21 cellular contexts compared by ENCODE assay signal in genomic region chr13:38366954-38367645, GRCh38. TPM values are rescaled to one million over a fixed set of nuclear protein-coding genes. Genes with fewer than 3 reads are reported as not detected.
DNase-seq lines count a peak whose midpoint lies in the region; ATAC-seq lines count a peak whose summit lies in the region.
"Had no signal": no experiment of that assay in that cellular context is flagged by ENCODE, and none has a peak within 500 bp of the region (broad histone marks: within the 10 kb centered on the region; RNA-seq: fewer than 3 reads in every experiment).

No MANE protein-coding gene starts in this region.

- H3K9me3 Mint-ChIP-seq in activated naive CD4-positive, alpha-beta T cell treated with anti-CD3 and anti-CD28 coated beads, Interleukin-2, amount 50 U/mL, for 72 hours, result no peaks in the 10 kb centered on the region
- H3K9me3 Mint-ChIP-seq: activated CD4-positive, alpha-beta memory T cell treated with anti-CD3 and anti-CD28 coated beads, Interleukin-2, amount 10 ng/mL, durations not matched to agents 7 days and 5 days had no signal

- no peak overlapping the region for H3K27ac Mint-ChIP-seq in activated naive CD4-positive, alpha-beta T cell treated with anti-CD3 and anti-CD28 coated beads, Interleukin-2, amount 50 U/mL, for 72 hours
- H3K27ac Mint-ChIP-seq: activated CD4-positive, alpha-beta memory T cell treated with anti-CD3 and anti-CD28 coated beads, Interleukin-2, amount 10 ng/mL, durations not matched to agents 7 days and 5 days; naive thymus-derived CD4-positive, alpha-beta T cell had no signal

- H3K36me3 Mint-ChIP-seq in activated naive CD4-positive, alpha-beta T cell treated with anti-CD3 and anti-CD28 coated beads, Interleukin-2, amount 50 U/mL, for 72 hours, result peaks cover 0 to 7% of the 10 kb centered on the region in 2 donors

- ATAC-seq in GM19351 (IDR thresholded peaks at IDR 0.05; ENCODE audit: unreplicated experiment), result peak; percentile 53
- ATAC-seq in activated naive CD4-positive, alpha-beta T cell treated with anti-CD3 and anti-CD28 coated beads, Interleukin-2, amount 50 U/mL, for 72 hours, result no peak
- ATAC-seq: body of pancreas; heart right ventricle; left lobe of liver; naive thymus-derived CD4-positive, alpha-beta T cell; psoas muscle had no signal

- H3K27ac ChIP-seq in epithelial cell of prostate, result peak overlapping the region; percentile 51
- H3K27ac ChIP-seq: body of pancreas, heart right ventricle, psoas muscle, thyroid gland had no signal

- peak; percentile 41 for DNase-seq in AG08395 (ENCODE audit: low spot score)
- DNase-seq in NCI-H69 (lab: John Stamatoyannopoulos, UW), result peak; percentile 20
- DNase-seq in epithelial cell of prostate (ENCODE audit: low read depth, low spot score), result peak; percentile 52
- DNase-seq in NCI-H187 (lab: John Stamatoyannopoulos, UW), result no peak
- DNase-seq in stimulated activated CD4-positive, alpha-beta T cell treated with anti-CD3 and anti-CD28 coated beads, Interleukin-15, amount 100 ng/mL, for 24 hours, result no peak
- no peak for DNase-seq in NCI-H2196 (lab: John Stamatoyannopoulos, UW; ENCODE audit: unreplicated experiment)
- no peak for DNase-seq in activated naive CD4-positive, alpha-beta T cell treated with anti-CD3 and anti-CD28 coated beads, Interleukin-2, amount 50 U/mL, for 72 hours (ENCODE audit: low spot score in 2 of 2)
- DNase-seq: activated CD4-positive, alpha-beta memory T cell treated with anti-CD3 and anti-CD28 coated beads, Interleukin-2, amount 10 ng/mL, durations not matched to agents 7 days and 5 days; activated effector memory CD4-positive, alpha-beta T cell treated with Interleukin-2 at 50 U/mL for 16 hours; body of pancreas; DMS153; heart right ventricle; Karpas-422; naive thymus-derived CD4-positive, alpha-beta T cell; NCI-H187 treated with DMSO at 0.1 percent for 48 hours; psoas muscle; SIG-M5; T1000; thyroid gland had no signal

RNA-seq across cellular contexts. Expression of gene UFM1, which starts 17.4 kb away (rescaled TPM):
- 10 to 100 TPM; 43.7 to 46.2 TPM for total RNA-seq in activated naive CD4-positive, alpha-beta T cell treated with anti-CD3 and anti-CD28 coated beads, Interleukin-2, amount 50 U/mL, for 72 hours

Comparison
In these comparisons a context has a peak if more than half of its experiments do, and no peak if none do; other contexts are left out.
1. DNase-seq: peak in AG08395 (single experiment), NCI-H69 (single experiment) and epithelial cell of prostate (single experiment); none in NCI-H187 (0 of 2), stimulated activated CD4-positive, alpha-beta T cell treated with anti-CD3 and anti-CD28 coated beads, Interleukin-15, amount 100 ng/mL, for 24 hours (single experiment), NCI-H2196 (single experiment) and activated naive CD4-positive, alpha-beta T cell treated with anti-CD3 and anti-CD28 coated beads, Interleukin-2, amount 50 U/mL, for 72 hours (0 of 2).